Comparison of ENCODE assay signal across 8 cellular contexts in genomic region chr20:58651548-58651822, GRCh38. TPM values are rescaled to one million over a fixed set of nuclear protein-coding genes. Genes with fewer than 3 reads are reported as not detected.
DNase-seq lines count a peak whose midpoint lies in the region; ATAC-seq lines count a peak whose summit lies in the region.

No MANE protein-coding gene starts in this region.

- peaks cover 35% of the 10 kb centered on the region for H3K36me3 Mint-ChIP-seq in activated naive CD4-positive, alpha-beta T cell treated with anti-CD3 and anti-CD28 coated beads, Interleukin-2, amount 10 ng/mL, durations not matched to agents 7 days and 5 days
- peaks cover 28 to 32% of the 10 kb centered on the region in 2 donors for H3K36me3 Mint-ChIP-seq in activated naive CD4-positive, alpha-beta T cell treated with anti-CD3 and anti-CD28 coated beads, Interleukin-2, amount 50 U/mL, for 72 hours
- H3K36me3 Mint-ChIP-seq in stimulated activated memory B cell treated with anti-CD40 and anti-IgM and Interleukin-4, amounts not matched to agents 10 μg/mL and 1 μg/mL and 100 μg/mL, for 72 hours, result peaks cover 11% of the 10 kb centered on the region

- H3K9me3 ChIP-seq in iPS-20b (ENCODE audit: insufficient read depth, low read depth, low read length), result no peaks in the 10 kb centered on the region

- CTCF ChIA-PET in activated naive CD4-positive, alpha-beta T cell treated with anti-CD3 and anti-CD28 coated beads, Interleukin-2, amount 10 ng/mL, durations not matched to agents 7 days and 5 days (lab: Charles Lee), result interaction anchor here (0.7 to 3.7 kb wide), 19 partner anchors 9 to 380 kb away, joined by 3 to 22 read pairs (median 4); partner anchors contain the start of genes GNAS and GNAS-AS1

- H3K4me1 Mint-ChIP-seq in activated naive CD4-positive, alpha-beta T cell treated with anti-CD3 and anti-CD28 coated beads, Interleukin-2, amount 10 ng/mL, durations not matched to agents 7 days and 5 days, result peaks cover 37% of the 10 kb centered on the region
- H3K4me1 Mint-ChIP-seq in stimulated activated memory B cell treated with anti-CD40 and anti-IgM and Interleukin-4, amounts not matched to agents 10 μg/mL and 1 μg/mL and 100 μg/mL, for 72 hours, result peaks cover 28% of the 10 kb centered on the region

- peak overlapping the region; percentile 69 for H3K27ac ChIP-seq in iPS-20b (ENCODE audit: low read length)

- peak overlapping the region; percentile 97 for H3K9ac ChIP-seq in iPS-20b (ENCODE audit: low read depth, low read length)

- H3K9me3 Mint-ChIP-seq in activated naive CD4-positive, alpha-beta T cell treated with anti-CD3 and anti-CD28 coated beads, Interleukin-2, amount 10 ng/mL, durations not matched to agents 7 days and 5 days, result no peaks in the 10 kb centered on the region
- no peaks in the 10 kb centered on the region for H3K9me3 Mint-ChIP-seq in activated naive CD4-positive, alpha-beta T cell treated with anti-CD3 and anti-CD28 coated beads, Interleukin-2, amount 50 U/mL, for 72 hours
- no peaks in the 10 kb centered on the region for H3K9me3 Mint-ChIP-seq in stimulated activated memory B cell treated with anti-CD40 and anti-IgM and Interleukin-4, amounts not matched to agents 10 μg/mL and 1 μg/mL and 100 μg/mL, for 72 hours

- H3K27ac Mint-ChIP-seq in activated naive CD4-positive, alpha-beta T cell treated with anti-CD3 and anti-CD28 coated beads, Interleukin-2, amount 10 ng/mL, durations not matched to agents 7 days and 5 days, result peak overlapping the region; percentile 98
- H3K27ac Mint-ChIP-seq in activated naive CD4-positive, alpha-beta T cell treated with anti-CD3 and anti-CD28 coated beads, Interleukin-2, amount 50 U/mL, for 72 hours, result peak overlapping the region; percentile 100
- peak overlapping the region; percentile 84 for H3K27ac Mint-ChIP-seq in stimulated activated memory B cell treated with anti-CD40 and anti-IgM and Interleukin-4, amounts not matched to agents 10 μg/mL and 1 μg/mL and 100 μg/mL, for 72 hours

- H3K27me3 ChIP-seq in iPS-20b (ENCODE audit: insufficient read depth, low read length), result peaks cover 13% of the 10 kb centered on the region; the same call in 1 of the 2 replicates

- no peak for ATAC-seq in activated naive CD4-positive, alpha-beta T cell treated with anti-CD3 and anti-CD28 coated beads, Interleukin-2, amount 50 U/mL, for 72 hours
- no peak for ATAC-seq in stimulated activated memory B cell treated with anti-CD40 and anti-IgM and Interleukin-4, amounts not matched to agents 10 μg/mL and 1 μg/mL and 100 μg/mL, for 72 hours

- peaks cover 33% of the 10 kb centered on the region for H3K4me1 ChIP-seq in iPS-20b (ENCODE audit: insufficient read depth, low read length)

- DNase-seq in activated naive CD4-positive, alpha-beta T cell treated with anti-CD3 and anti-CD28 coated beads, Interleukin-2, amount 10 ng/mL, durations not matched to agents 7 days and 5 days, result no peak
- DNase-seq in activated naive CD4-positive, alpha-beta T cell treated with anti-CD3 and anti-CD28 coated beads, Interleukin-2, amount 50 U/mL, for 16 hours, result no peak
- DNase-seq in activated naive CD4-positive, alpha-beta T cell treated with anti-CD3 and anti-CD28 coated beads, Interleukin-2, amount 50 U/mL, for 72 hours (ENCODE audit: low spot score in 2 of 2), result no peak
- no peak for DNase-seq in T1000 (lab: John Stamatoyannopoulos, UW)
- DNase-seq in ecto neural progenitor cell (ENCODE audit: low spot score), result no peak
- no peak for DNase-seq in islet precursor cell

- H3K36me3 ChIP-seq in iPS-20b (ENCODE audit: insufficient read depth, low read depth, low read length), result peaks cover 7% of the 10 kb centered on the region; the same call in 1 of the 2 replicates

- H3K4me3 Mint-ChIP-seq in activated naive CD4-positive, alpha-beta T cell treated with anti-CD3 and anti-CD28 coated beads, Interleukin-2, amount 10 ng/mL, durations not matched to agents 7 days and 5 days, result peak overlapping the region; percentile 97
- H3K4me3 Mint-ChIP-seq in stimulated activated memory B cell treated with anti-CD40 and anti-IgM and Interleukin-4, amounts not matched to agents 10 μg/mL and 1 μg/mL and 100 μg/mL, for 72 hours, result peak overlapping the region; percentile 88

- H3K4me3 ChIP-seq in iPS-20b (ENCODE audit: low read length), result peak overlapping the region; percentile 78

- H3K27me3 Mint-ChIP-seq in activated naive CD4-positive, alpha-beta T cell treated with anti-CD3 and anti-CD28 coated beads, Interleukin-2, amount 10 ng/mL, durations not matched to agents 7 days and 5 days, result peaks cover 6% of the 10 kb centered on the region
- no peaks in the 10 kb centered on the region for H3K27me3 Mint-ChIP-seq in stimulated activated memory B cell treated with anti-CD40 and anti-IgM and Interleukin-4, amounts not matched to agents 10 μg/mL and 1 μg/mL and 100 μg/mL, for 72 hours

RNA-seq across cellular contexts. Expression of gene STX16, which starts 0.4 kb away (rescaled TPM):
- 100 to 1,000 TPM; 130 to 135 TPM for total RNA-seq in activated naive CD4-positive, alpha-beta T cell treated with anti-CD3 and anti-CD28 coated beads, Interleukin-2, amount 50 U/mL, for 72 hours

RNA-seq across cellular contexts. Expression of gene NPEPL1, which starts 41.1 kb away (rescaled TPM):
- total RNA-seq in activated naive CD4-positive, alpha-beta T cell treated with anti-CD3 and anti-CD28 coated beads, Interleukin-2, amount 50 U/mL, for 72 hours, result 10 to 100 TPM; 12.8 to 21.6 TPM
